ENCODE assay signal across 11 cellular contexts in the genomic region with DNA sequence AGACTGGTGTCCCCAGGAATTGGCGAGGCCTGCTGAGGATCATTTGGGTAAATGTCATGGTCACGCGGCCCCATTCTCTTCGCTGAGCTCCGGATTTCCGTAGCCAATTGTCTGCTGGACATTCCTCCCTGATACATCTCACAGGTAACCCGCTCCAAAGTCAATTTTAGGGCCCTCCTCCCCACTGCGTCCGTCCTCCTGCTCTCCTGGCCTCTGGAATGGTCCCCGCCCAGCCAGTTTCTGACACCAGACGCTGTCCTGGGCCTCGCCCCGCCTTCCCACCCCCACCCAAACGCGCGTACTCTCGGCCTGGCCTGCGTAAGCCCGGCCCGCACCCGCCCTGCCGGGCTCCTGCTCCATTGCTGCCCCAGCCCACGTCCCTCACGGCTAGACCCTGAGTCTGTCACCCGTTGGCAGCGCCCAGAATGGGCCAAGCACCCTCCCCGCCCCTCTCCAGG.
DNase-seq lines count a peak whose midpoint lies in the region; ATAC-seq and TF ChIP-seq lines count a peak whose summit lies in the region.
"Had no signal": no experiment of that assay in that cellular context is flagged by ENCODE, and none has a peak within 500 bp of the region (broad histone marks: within the 10 kb centered on the region; RNA-seq: fewer than 3 reads in every experiment).

No MANE protein-coding gene starts in this region.

- H3K9me3 ChIP-seq in heart left ventricle (no peaks in the 10 kb centered on the region), vagina (no peaks in the 10 kb centered on the region), SJCRH30 (replicated peaks) (no peaks in the 10 kb centered on the region)

- no peaks in the 10 kb centered on the region for H3K9me3 Mint-ChIP-seq in activated naive CD8-positive, alpha-beta T cell treated with anti-CD3 and anti-CD28 coated beads, Interleukin-2, amount 10 ng/mL, durations not matched to agents 7 days and 5 days
- H3K9me3 Mint-ChIP-seq in activated naive CD8-positive, alpha-beta T cell treated with anti-CD3 and anti-CD28 coated beads, Interleukin-2, amount 50 U/mL, for 24 hours: no peaks in the 10 kb centered on the region
- no peaks in the 10 kb centered on the region for H3K9me3 Mint-ChIP-seq in osteocyte (ENCODE audit: unreplicated experiment)

- 31 to 66% (median 45%) methylated on average over 27 of the region's 27 CpGs for WGBS in heart left ventricle, 4 donors

- H3K4me1 ChIP-seq in heart left ventricle (peaks cover 0 to 40% (median 11%) of the 10 kb centered on the region in 12 donors), vagina (peaks cover 27% of the 10 kb centered on the region), SJCRH30 (peaks cover 28% of the 10 kb centered on the region)

- no peaks in the 10 kb centered on the region for H3K27me3 ChIP-seq in heart left ventricle
- H3K27me3 ChIP-seq in vagina: no peaks in the 10 kb centered on the region
- no peaks in the 10 kb centered on the region for H3K27me3 ChIP-seq in SJCRH30

- H3K4me3 Mint-ChIP-seq in activated naive CD8-positive, alpha-beta T cell treated with anti-CD3 and anti-CD28 coated beads, Interleukin-2, amount 10 ng/mL, durations not matched to agents 7 days and 5 days: no peak overlapping the region
- no peak overlapping the region for H3K4me3 Mint-ChIP-seq in activated naive CD8-positive, alpha-beta T cell treated with anti-CD3 and anti-CD28 coated beads, Interleukin-2, amount 50 U/mL, for 24 hours
- no peak overlapping the region for H3K4me3 Mint-ChIP-seq in osteocyte (ENCODE audit: unreplicated experiment)

- no peaks in the 10 kb centered on the region for H3K27me3 Mint-ChIP-seq in activated naive CD8-positive, alpha-beta T cell treated with anti-CD3 and anti-CD28 coated beads, Interleukin-2, amount 10 ng/mL, durations not matched to agents 7 days and 5 days
- H3K27me3 Mint-ChIP-seq in activated naive CD8-positive, alpha-beta T cell treated with anti-CD3 and anti-CD28 coated beads, Interleukin-2, amount 50 U/mL, for 24 hours: no peaks in the 10 kb centered on the region
- H3K27me3 Mint-ChIP-seq in osteocyte (ENCODE audit: unreplicated experiment): no peaks in the 10 kb centered on the region

- H3K4me1 Mint-ChIP-seq in activated naive CD8-positive, alpha-beta T cell treated with anti-CD3 and anti-CD28 coated beads, Interleukin-2, amount 10 ng/mL, durations not matched to agents 7 days and 5 days: peaks cover 57% of the 10 kb centered on the region
- peaks cover 76% of the 10 kb centered on the region for H3K4me1 Mint-ChIP-seq in activated naive CD8-positive, alpha-beta T cell treated with anti-CD3 and anti-CD28 coated beads, Interleukin-2, amount 50 U/mL, for 24 hours
- H3K4me1 Mint-ChIP-seq in osteocyte (ENCODE audit: unreplicated experiment): peaks cover 36% of the 10 kb centered on the region

- TF ChIP-seq CTCF in heart left ventricle (IDR thresholded peaks at IDR 0.05) (no peak), osteocyte (IDR thresholded peaks at IDR 0.05) (no peak), vagina (IDR thresholded peaks at IDR 0.05) (no peak)

- H3K27ac Mint-ChIP-seq in activated naive CD8-positive, alpha-beta T cell treated with anti-CD3 and anti-CD28 coated beads, Interleukin-2, amount 10 ng/mL, durations not matched to agents 7 days and 5 days: peak overlapping the region; percentile 58
- no peak overlapping the region for H3K27ac Mint-ChIP-seq in activated naive CD8-positive, alpha-beta T cell treated with anti-CD3 and anti-CD28 coated beads, Interleukin-2, amount 50 U/mL, for 24 hours
- H3K27ac Mint-ChIP-seq in osteocyte (ENCODE audit: unreplicated experiment): no peak overlapping the region

- no peak for DNase-seq in activated naive CD8-positive, alpha-beta T cell treated with anti-CD3 and anti-CD28 coated beads, Interleukin-2, amount 10 ng/mL, durations not matched to agents 7 days and 5 days
- no peak for DNase-seq in activated naive CD8-positive, alpha-beta T cell treated with anti-CD3 and anti-CD28 coated beads, Interleukin-2, amount 50 U/mL, for 24 hours
- DNase-seq in heart left ventricle: peak; percentile 64 to 78 (median 71)
- peak; percentile 79 for DNase-seq in osteocyte (ENCODE audit: extremely low spot score, unreplicated experiment)
- DNase-seq in vagina (ENCODE audit: extremely low spot score in 2 of 2): peak; percentile 62 to 81
- no peak for DNase-seq in NCI-H748 treated with DMSO at 0.1 percent for 48 hours (lab: John Stamatoyannopoulos, UW)
- no peak for DNase-seq in SJCRH30
- DNase-seq: NCI-H2029 treated with DMSO at 0.1 percent for 48 hours, nucleus accumbens, OCI-M1 had no signal

- H3K36me3 Mint-ChIP-seq in activated naive CD8-positive, alpha-beta T cell treated with anti-CD3 and anti-CD28 coated beads, Interleukin-2, amount 10 ng/mL, durations not matched to agents 7 days and 5 days: peaks cover 19% of the 10 kb centered on the region
- peaks cover 9% of the 10 kb centered on the region for H3K36me3 Mint-ChIP-seq in activated naive CD8-positive, alpha-beta T cell treated with anti-CD3 and anti-CD28 coated beads, Interleukin-2, amount 50 U/mL, for 24 hours (ENCODE audit: low read depth)
- no peaks in the 10 kb centered on the region for H3K36me3 Mint-ChIP-seq in osteocyte (ENCODE audit: unreplicated experiment)

- POLR2A ChIA-PET in activated naive CD8-positive, alpha-beta T cell treated with anti-CD3 and anti-CD28 coated beads, Interleukin-2, amount 10 ng/mL, durations not matched to agents 7 days and 5 days (lab: Charles Lee): interaction anchor here (2.4 kb wide), 1 partner anchor 59 kb away, joined by 10 read pairs; no protein-coding TSS in a partner anchor

- no peak for ATAC-seq in activated naive CD8-positive, alpha-beta T cell treated with anti-CD3 and anti-CD28 coated beads, Interleukin-2, amount 10 ng/mL, durations not matched to agents 7 days and 5 days (ENCODE audit: low read depth)
- no peak for ATAC-seq in activated naive CD8-positive, alpha-beta T cell treated with anti-CD3 and anti-CD28 coated beads, Interleukin-2, amount 50 U/mL, for 24 hours
- ATAC-seq in heart left ventricle (peak; percentile 30 to 84 (median 78)), GM18505 (IDR thresholded peaks at IDR 0.05; ENCODE audit: unreplicated experiment) (no peak)

- peak overlapping the region in 8 of 12 donors; percentile 9 to 50 (median 40) for H3K4me3 ChIP-seq in heart left ventricle
- H3K4me3 ChIP-seq in vagina: peak overlapping the region; percentile 0 to 20
- no peak overlapping the region for H3K4me3 ChIP-seq in SJCRH30

- H3K27ac ChIP-seq in heart left ventricle: peak overlapping the region in 9 of 12 donors; percentile 31 to 81 (median 49)
- H3K27ac ChIP-seq in vagina: peak overlapping the region; percentile 33
- no peak overlapping the region for H3K27ac ChIP-seq in SJCRH30

- no peaks in the 10 kb centered on the region for H3K36me3 ChIP-seq in heart left ventricle
- H3K36me3 ChIP-seq in vagina: no peaks in the 10 kb centered on the region
- H3K36me3 ChIP-seq in SJCRH30: no peaks in the 10 kb centered on the region

- peak in 1 of 2 donors; percentile 15 for TF ChIP-seq POLR2A in heart left ventricle (IDR thresholded peaks at IDR 0.05)
- no peak for TF ChIP-seq POLR2A in vagina (IDR thresholded peaks at IDR 0.05)
- TF ChIP-seq POLR2A in GM18505 (IDR thresholded peaks at IDR 0.05; ENCODE audit: borderline replicate concordance, extremely low read depth, insufficient read depth, insufficient read length): no peak

- intact Hi-C loops in heart left ventricle (cut with DNase I) (loop anchor here in 1 of 10 donors (10.0 kb wide), 1 partner anchor 55 kb away; no protein-coding TSS in a partner anchor), vagina (cut with DNase I) (no loop called here)

Comparison
In these comparisons a context has a peak if more than half of its experiments do, and no peak if none do; other contexts are left out.
1. ATAC-seq: peak in heart left ventricle (4 of 4); none in activated naive CD8-positive, alpha-beta T cell treated with anti-CD3 and anti-CD28 coated beads, Interleukin-2, amount 10 ng/mL, durations not matched to agents 7 days and 5 days (single experiment), activated naive CD8-positive, alpha-beta T cell treated with anti-CD3 and anti-CD28 coated beads, Interleukin-2, amount 50 U/mL, for 24 hours (single experiment) and GM18505 (single experiment).
2. DNase-seq: peak in heart left ventricle (5 of 5), osteocyte (single experiment) and vagina (2 of 2); none in activated naive CD8-positive, alpha-beta T cell treated with anti-CD3 and anti-CD28 coated beads, Interleukin-2, amount 10 ng/mL, durations not matched to agents 7 days and 5 days (single experiment), activated naive CD8-positive, alpha-beta T cell treated with anti-CD3 and anti-CD28 coated beads, Interleukin-2, amount 50 U/mL, for 24 hours (single experiment), NCI-H748 treated with DMSO at 0.1 percent for 48 hours (single experiment) and SJCRH30 (0 of 2).